Comparison of ENCODE assay signal across 22 cellular contexts in the genomic region with DNA sequence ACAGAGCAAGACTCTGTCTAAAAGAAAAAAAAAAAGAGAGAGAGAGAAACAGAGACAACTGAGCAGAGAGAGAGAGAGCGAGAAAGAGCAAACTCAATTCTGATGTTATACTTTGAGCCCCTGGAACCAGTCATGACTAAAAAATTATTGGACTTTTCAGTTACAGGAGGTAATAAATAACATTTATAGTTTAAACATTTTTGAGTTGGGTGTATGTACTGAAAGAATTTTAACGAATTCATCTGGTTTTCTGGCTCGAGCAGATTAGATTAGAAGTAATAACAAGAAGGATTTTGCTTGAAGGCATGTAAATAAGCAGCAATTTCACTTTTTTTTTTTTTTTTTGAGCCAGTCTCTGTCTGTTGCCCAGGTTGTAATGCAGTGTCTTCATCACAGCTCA. TPM values are rescaled to one million over a fixed set of nuclear protein-coding genes. Genes with fewer than 3 reads are reported as not detected.
A peak's percentile ranks its signal among the peaks of the same experiment; 100 is the strongest.
DNase-seq lines count a peak whose midpoint lies in the region; ATAC-seq and TF ChIP-seq lines count a peak whose summit lies in the region.
"Had no signal": no experiment of that assay in that cellular context is flagged by ENCODE, and none has a peak within 500 bp of the region (broad histone marks: within the 10 kb centered on the region; RNA-seq: fewer than 3 reads in every experiment).

No MANE protein-coding gene starts in this region.

- H3K79me1 ChIP-seq in trophoblast cell (ENCODE audit: low read length): no peaks in the 10 kb centered on the region

- H3K27ac ChIP-seq in trophoblast cell (ENCODE audit: low read depth, low read length): no peak overlapping the region
- no peak overlapping the region for H3K27ac ChIP-seq in coronary artery
- H3K27ac ChIP-seq: A549 had no signal

- no peak overlapping the region for H4K8ac ChIP-seq in trophoblast cell (ENCODE audit: low read depth, low read length)

- no peak for TF ChIP-seq CTCF in coronary artery (IDR thresholded peaks at IDR 0.05)

- intact Hi-C loops in activated CD4-positive, alpha-beta T cell treated with anti-CD3 and anti-CD28 coated beads for 36 hours (cut with DNase I, micrococcal nuclease): no loop called here

- ATAC-seq in activated CD4-positive, alpha-beta T cell treated with anti-CD3 and anti-CD28 coated beads for 36 hours: no peak
- ATAC-seq: A549, HepG2 had no signal

- no peak overlapping the region for H3K4me3 Mint-ChIP-seq in activated CD4-positive, alpha-beta T cell treated with anti-CD3 and anti-CD28 coated beads for 36 hours

- H2BK120ac ChIP-seq in trophoblast cell (ENCODE audit: insufficient read depth, low read length, poor library complexity): no peak overlapping the region

- DNase-seq in AG08395 (ENCODE audit: low spot score) (peak; percentile 41), GM03348 (ENCODE audit: low spot score) (peak; percentile 44), adipocyte (ENCODE audit: low read depth) (peak; percentile 22), trophoblast cell (peak; percentile 50 to 93), coronary artery (ENCODE audit: low spot score) (no peak), SHP77 treated with DMSO at 0.1 percent for 48 hours (lab: John Stamatoyannopoulos, UW) (no peak)
- no peak for DNase-seq in activated CD4-positive, CD25-positive, alpha-beta regulatory T cell (lab: John Stamatoyannopoulos, UW)
- DNase-seq in activated CD4-positive, alpha-beta T cell treated with anti-CD3 and anti-CD28 coated beads for 36 hours: no peak
- DNase-seq: COR-L47, DMS 273 treated with DMSO at 0.1 percent for 48 hours, DND-41, GDM1, KG1, NCI-H1105 treated with DMSO at 0.1 percent for 48 hours, NCI-H1694, NCI-H2081 treated with DMSO at 0.1 percent for 48 hours, NCI-H446 treated with DMSO at 0.1 percent for 48 hours, NCI-H69, OCI-M1, SHP77 had no signal

- peaks cover 12% of the 10 kb centered on the region for H3K27me3 Mint-ChIP-seq in activated CD4-positive, alpha-beta T cell treated with anti-CD3 and anti-CD28 coated beads for 36 hours

- no peak overlapping the region for H3K4me3 ChIP-seq in adipocyte (ENCODE audit: low read length)
- H3K4me3 ChIP-seq in trophoblast cell (ENCODE audit: low read depth, low read length): no peak overlapping the region
- H3K4me3 ChIP-seq in coronary artery: no peak overlapping the region
- H3K4me3 ChIP-seq: A549 had no signal

- H4K91ac ChIP-seq in trophoblast cell (ENCODE audit: low read depth, low read length): no peak overlapping the region

- no peaks in the 10 kb centered on the region for H3K4me1 Mint-ChIP-seq in activated CD4-positive, alpha-beta T cell treated with anti-CD3 and anti-CD28 coated beads for 36 hours

- no CpG with 5 or more reads among the region's 3 CpGs for WGBS in trophoblast cell (ENCODE audit: extremely low coverage, insufficient coverage, insufficient read length)

- peak overlapping the region; percentile 58 for H3K9ac ChIP-seq in adipocyte (ENCODE audit: low read length)
- no peak overlapping the region for H3K9ac ChIP-seq in trophoblast cell (ENCODE audit: low read length)

- no peaks in the 10 kb centered on the region for H3K79me2 ChIP-seq in trophoblast cell (ENCODE audit: control insufficient read depth, insufficient read depth, low read length, poor library complexity)

- no peaks in the 10 kb centered on the region for H3K9me3 Mint-ChIP-seq in activated CD4-positive, alpha-beta T cell treated with anti-CD3 and anti-CD28 coated beads for 36 hours (ENCODE audit: low read depth)

- H3K36me3 ChIP-seq in adipocyte (ENCODE audit: control insufficient read depth, insufficient read depth, low read length, severe bottlenecking) (no peaks in the 10 kb centered on the region), trophoblast cell (ENCODE audit: control insufficient read depth in 1 of 2, insufficient read depth in 2 of 2, low read length in 2 of 2) (no peaks in the 10 kb centered on the region)

- no peak overlapping the region for H3K27ac Mint-ChIP-seq in activated CD4-positive, alpha-beta T cell treated with anti-CD3 and anti-CD28 coated beads for 36 hours

- no peak overlapping the region for H2AK5ac ChIP-seq in trophoblast cell (ENCODE audit: low read length)

- H3K18ac ChIP-seq in trophoblast cell (ENCODE audit: low read length): no peak overlapping the region

- POLR2A ChIA-PET in activated CD4-positive, alpha-beta T cell treated with anti-CD3 and anti-CD28 coated beads for 36 hours (lab: Charles Lee): no interaction called here

- H3K4me2 ChIP-seq in trophoblast cell (ENCODE audit: low read length): no peak overlapping the region
- H3K4me2 ChIP-seq: A549 had no signal

- no peak overlapping the region for H3K23ac ChIP-seq in trophoblast cell (ENCODE audit: low read length)

- no peaks in the 10 kb centered on the region for H3K27me3 ChIP-seq in adipocyte (replicated peaks; ENCODE audit: control insufficient read depth, insufficient read depth, low read length)
- H3K27me3 ChIP-seq in trophoblast cell (ENCODE audit: insufficient read depth, low read length): no peaks in the 10 kb centered on the region

- H2BK5ac ChIP-seq in trophoblast cell (ENCODE audit: low read depth, low read length, poor library complexity): no peak overlapping the region

- no peak overlapping the region for H2BK12ac ChIP-seq in trophoblast cell (ENCODE audit: low read length)

- H3K36me3 Mint-ChIP-seq in activated CD4-positive, alpha-beta T cell treated with anti-CD3 and anti-CD28 coated beads for 36 hours (ENCODE audit: low read depth): no peaks in the 10 kb centered on the region

- peaks cover 34% of the 10 kb centered on the region for H3K4me1 ChIP-seq in adipocyte (ENCODE audit: control insufficient read depth, insufficient read depth, low read length)
- H3K4me1 ChIP-seq in trophoblast cell (ENCODE audit: control insufficient read depth in 1 of 2, insufficient read depth in 2 of 2, low read length in 2 of 2): no peaks in the 10 kb centered on the region
- H3K4me1 ChIP-seq: A549 had no signal

- H3K4ac ChIP-seq in trophoblast cell (ENCODE audit: low read depth, low read length): no peak overlapping the region

- CTCF ChIA-PET in activated CD4-positive, alpha-beta T cell treated with anti-CD3 and anti-CD28 coated beads for 36 hours (lab: Charles Lee): interaction anchor here (0.5 to 1.0 kb wide), 2 partner anchors 19 to 171 kb away, joined by 3 read pairs; no protein-coding TSS in a partner anchor

- H3K9me3 ChIP-seq in adipocyte (ENCODE audit: control insufficient read depth, low read length) (no peaks in the 10 kb centered on the region), trophoblast cell (ENCODE audit: insufficient read depth, low read depth, low read length) (no peaks in the 10 kb centered on the region)
- H3K9me3 ChIP-seq: A549 had no signal

- H3K14ac ChIP-seq in trophoblast cell (ENCODE audit: low read length): no peak overlapping the region

- H4K12ac ChIP-seq in trophoblast cell (ENCODE audit: low read depth, low read length): no peak overlapping the region

- no peak overlapping the region for H2AFZ ChIP-seq in trophoblast cell (ENCODE audit: insufficient read depth, low read length, poor library complexity)

RNA-seq across cellular contexts. Expression of gene PSMA5, which starts 20.0 kb away (rescaled TPM):
- 72.9 and 74.4 TPM in 2 replicates for polyA plus RNA-seq in trophoblast cell (2013)
- 100 to 1,000 TPM; 151 to 249 TPM for total RNA-seq in activated CD4-positive, alpha-beta T cell treated with anti-CD3 and anti-CD28 coated beads for 36 hours

RNA-seq across cellular contexts. Expression of gene SYPL2, which starts 20.1 kb away (rescaled TPM):
- 0.03 TPM in 2 replicates for polyA plus RNA-seq in trophoblast cell (2013)
- under 1 TPM in 1 of 2 experiments, not detected in 1; 0.05 TPM for total RNA-seq in activated CD4-positive, alpha-beta T cell treated with anti-CD3 and anti-CD28 coated beads for 36 hours

RNA-seq across cellular contexts. Expression of gene ATXN7L2, which starts 37.5 kb away (rescaled TPM):
- 4.0 and 4.2 TPM in 2 replicates for polyA plus RNA-seq in trophoblast cell (2013)
- total RNA-seq in activated CD4-positive, alpha-beta T cell treated with anti-CD3 and anti-CD28 coated beads for 36 hours: 10 to 100 TPM; 11.7 to 13.0 TPM

RNA-seq across cellular contexts. Expression of gene CYB561D1, which starts 47.7 kb away (rescaled TPM):
- 3.0 and 3.3 TPM in 2 replicates for polyA plus RNA-seq in trophoblast cell (2013)
- total RNA-seq in activated CD4-positive, alpha-beta T cell treated with anti-CD3 and anti-CD28 coated beads for 36 hours: 1 to 10 TPM; 7.1 to 8.7 TPM

RNA-seq across cellular contexts. Expression of gene SORT1, which starts 48.5 kb away (rescaled TPM):
- polyA plus RNA-seq in trophoblast cell (2013): 93.6 and 96.6 TPM in 2 replicates
- under 1 TPM; 0.39 to 0.55 TPM for total RNA-seq in activated CD4-positive, alpha-beta T cell treated with anti-CD3 and anti-CD28 coated beads for 36 hours

Comparison
In these comparisons a context has a peak if more than half of its experiments do, and no peak if none do; other contexts are left out.
1. DNase-seq: peak in AG08395 (single experiment), GM03348 (single experiment), adipocyte (single experiment) and trophoblast cell (2 of 2); none in coronary artery (single experiment), SHP77 treated with DMSO at 0.1 percent for 48 hours (single experiment), activated CD4-positive, CD25-positive, alpha-beta regulatory T cell (0 of 4) and activated CD4-positive, alpha-beta T cell treated with anti-CD3 and anti-CD28 coated beads for 36 hours (single experiment).